14 cellular contexts compared by ENCODE assay signal in genomic region chr1:63318255-63319068, GRCh38. TPM values are rescaled to one million over a fixed set of nuclear protein-coding genes. Genes with fewer than 3 reads are reported as not detected.
DNase-seq lines count a peak whose midpoint lies in the region; ATAC-seq lines count a peak whose summit lies in the region.
"Had no signal": no experiment of that assay in that cellular context is flagged by ENCODE, and none has a peak within 500 bp of the region (broad histone marks: within the 10 kb centered on the region; RNA-seq: fewer than 3 reads in every experiment).

No MANE protein-coding gene starts in this region.

- no peak overlapping the region for H3K27ac ChIP-seq in iPS-18a (ENCODE audit: low read length)
- H3K27ac ChIP-seq: stomach had no signal

- peaks cover 77% of the 10 kb centered on the region for H3K27me3 Mint-ChIP-seq in stimulated activated naive CD8-positive, alpha-beta T cell treated with anti-CD3 and anti-CD28 coated beads, Interleukin-15, Interleukin-2, amounts not matched to agents 100 ng/mL and 50 ng/mL, for 24 hours
- peaks cover 68% of the 10 kb centered on the region for H3K27me3 Mint-ChIP-seq in T-helper 17 cell

- peaks cover 20% of the 10 kb centered on the region for H3K4me1 ChIP-seq in iPS-18a (ENCODE audit: control insufficient read depth, low read depth, low read length)

- H3K4me1 Mint-ChIP-seq in stimulated activated naive CD8-positive, alpha-beta T cell treated with anti-CD3 and anti-CD28 coated beads, Interleukin-15, Interleukin-2, amounts not matched to agents 100 ng/mL and 50 ng/mL, for 24 hours (ENCODE audit: low read depth): peaks cover 38% of the 10 kb centered on the region
- peaks cover 7% of the 10 kb centered on the region for H3K4me1 Mint-ChIP-seq in T-helper 17 cell

- H3K36me3 ChIP-seq in iPS-18a (ENCODE audit: control insufficient read depth, low read depth, low read length): no peaks in the 10 kb centered on the region
- H3K36me3 ChIP-seq: stomach had no signal

- peak overlapping the region; percentile 71 for H3K27ac Mint-ChIP-seq in stimulated activated naive CD8-positive, alpha-beta T cell treated with anti-CD3 and anti-CD28 coated beads, Interleukin-15, Interleukin-2, amounts not matched to agents 100 ng/mL and 50 ng/mL, for 24 hours
- peak overlapping the region; percentile 24 for H3K27ac Mint-ChIP-seq in T-helper 17 cell

- peaks cover 4% of the 10 kb centered on the region for H3K9me3 ChIP-seq in T-helper 17 cell (ENCODE audit: control insufficient read depth, low read length, poor library complexity, severe bottlenecking)
- no peaks in the 10 kb centered on the region for H3K9me3 ChIP-seq in iPS-18a (ENCODE audit: control insufficient read depth, low read depth, low read length)

- H3K9me3 Mint-ChIP-seq in stimulated activated naive CD8-positive, alpha-beta T cell treated with anti-CD3 and anti-CD28 coated beads, Interleukin-15, Interleukin-2, amounts not matched to agents 100 ng/mL and 50 ng/mL, for 24 hours: peaks cover 9% of the 10 kb centered on the region

- H3K27me3 ChIP-seq in iPS-18a (ENCODE audit: control insufficient read depth, insufficient read depth, low read length): peaks cover 70% of the 10 kb centered on the region

- H3K4me3 Mint-ChIP-seq in stimulated activated naive CD8-positive, alpha-beta T cell treated with anti-CD3 and anti-CD28 coated beads, Interleukin-15, Interleukin-2, amounts not matched to agents 100 ng/mL and 50 ng/mL, for 24 hours: peak overlapping the region; percentile 64
- peak overlapping the region; percentile 32 for H3K4me3 Mint-ChIP-seq in T-helper 17 cell

- no peak for DNase-seq in stimulated activated naive CD8-positive, alpha-beta T cell treated with anti-CD3 and anti-CD28 coated beads, Interleukin-15, Interleukin-2, amounts not matched to agents 100 U/mL and 50 U/mL, for 24 hours
- no peak for DNase-seq in T-helper 17 cell
- DNase-seq in central memory CD4-positive, alpha-beta T cell: no peak
- DNase-seq in islet precursor cell: no peak
- DNase-seq in NCI-H345 treated with DMSO at 0.1 percent for 48 hours (lab: John Stamatoyannopoulos, UW; ENCODE audit: unreplicated experiment): no peak
- DNase-seq: effector memory CD4-positive, alpha-beta T cell; NCI-H1417; NCI-H748 treated with DMSO at 0.1 percent for 48 hours; stimulated activated CD4-positive, alpha-beta T cell treated with anti-CD3 and anti-CD28 coated beads, Interleukin-4, amount 100 ng/mL, for 1 hour; stomach had no signal

- peak overlapping the region; percentile 82 for H3K4me3 ChIP-seq in iPS-18a (ENCODE audit: low read length)
- H3K4me3 ChIP-seq: lung had no signal

- H3K9ac ChIP-seq in iPS-18a (ENCODE audit: low read length): no peak overlapping the region

- no peak for ATAC-seq in stimulated activated naive CD8-positive, alpha-beta T cell treated with anti-CD3 and anti-CD28 coated beads, Interleukin-15, Interleukin-2, amounts not matched to agents 100 U/mL and 50 U/mL, for 24 hours
- ATAC-seq in T-helper 17 cell (no peak), GM21360 (IDR thresholded peaks at IDR 0.05; ENCODE audit: unreplicated experiment) (no peak)

- peaks cover 6% of the 10 kb centered on the region for H3K36me3 Mint-ChIP-seq in stimulated activated naive CD8-positive, alpha-beta T cell treated with anti-CD3 and anti-CD28 coated beads, Interleukin-15, Interleukin-2, amounts not matched to agents 100 ng/mL and 50 ng/mL, for 24 hours (ENCODE audit: low read depth)
- H3K36me3 Mint-ChIP-seq in T-helper 17 cell (ENCODE audit: low read depth): peaks cover 2% of the 10 kb centered on the region

RNA-seq across cellular contexts. Expression of gene FOXD3, which starts 3.9 kb away (rescaled TPM):
- total RNA-seq in T-helper 17 cell: not detected

RNA-seq across cellular contexts. Expression of gene ALG6, which starts 49.0 kb away (rescaled TPM):
- total RNA-seq in T-helper 17 cell: 10 to 100 TPM; 15.0 to 18.9 TPM
